1 cellular context compared by ENCODE assay signal in genomic region chr17:2084766-2085647, GRCh38.
TF ChIP-seq lines count a peak whose summit lies in the region.

No MANE protein-coding gene starts in this region.

TF ChIP-seq in HEK293, 187 proteins besides CTCF, POLR2A, EP300 and RAD21 (continued from another document):
- TF ChIP-seq ZSCAN4 (tag by site-specific recombination; IDR thresholded peaks at IDR 0.05) (peak; percentile 66), ZSCAN23 (tag by site-specific recombination; IDR thresholded peaks at IDR 0.05) (no peak), ZNF629 (tag by site-specific recombination; IDR thresholded peaks at IDR 0.05) (no peak), ZNF580 (tag by site-specific recombination; IDR thresholded peaks at IDR 0.05) (no peak), ZNF791 (tag by site-specific recombination; IDR thresholded peaks at IDR 0.05) (no peak), ZNF184 (tag by site-specific recombination; IDR thresholded peaks at IDR 0.05) (no peak)
